ENCODE assay signal across 18 cellular contexts in genomic region chr1:7489586-7489985, GRCh38.
DNase-seq lines count a peak whose midpoint lies in the region; ATAC-seq and TF ChIP-seq lines count a peak whose summit lies in the region.
"Had no signal": no experiment of that assay in that cellular context is flagged by ENCODE, and none has a peak within 500 bp of the region (broad histone marks: within the 10 kb centered on the region; RNA-seq: fewer than 3 reads in every experiment).

No MANE protein-coding gene starts in this region.

- H4K20me1 ChIP-seq in osteoblast (ENCODE audit: insufficient read depth, low read length), result no peaks in the 10 kb centered on the region

- H3K4me1 ChIP-seq in osteoblast (ENCODE audit: insufficient read depth, low read length), result peaks cover 9% of the 10 kb centered on the region
- H3K4me1 ChIP-seq: Caco-2, HAP-1 had no signal

- no peak overlapping the region for H3K4me2 ChIP-seq in osteoblast (ENCODE audit: insufficient read depth, low read length)

- ATAC-seq in left ventricle myocardium superior (no peak), Right ventricle myocardium superior (ENCODE audit: poor library complexity) (no peak), GM19463 (IDR thresholded peaks at IDR 0.05; ENCODE audit: unreplicated experiment) (no peak), HG02938 (IDR thresholded peaks at IDR 0.05; ENCODE audit: unreplicated experiment) (no peak)
- ATAC-seq: CD8-positive, alpha-beta T cell; GM12878 had no signal

- H3K4me3 ChIP-seq in osteoblast (ENCODE audit: insufficient read depth, low read length), result no peak overlapping the region
- H3K4me3 ChIP-seq: GM12878, HAP-1 had no signal

- H3K27ac ChIP-seq in osteoblast (ENCODE audit: low read depth, low read length), result no peak overlapping the region

- H3K79me2 ChIP-seq in osteoblast (ENCODE audit: insufficient read depth, low read length), result no peaks in the 10 kb centered on the region

- H3K27me3 ChIP-seq in osteoblast (ENCODE audit: insufficient read depth, low read length), result no peaks in the 10 kb centered on the region

- no peaks in the 10 kb centered on the region for H3K9me3 ChIP-seq in osteoblast (ENCODE audit: low read depth, low read length)
- H3K9me3 ChIP-seq: Caco-2, HAP-1 had no signal

- intact Hi-C loops in left ventricle myocardium superior (cut with micrococcal nuclease) (no loop called here), Right ventricle myocardium superior (cut with DNase I) (no loop called here)

- DNase-seq in left ventricle myocardium superior, result peak; percentile 15
- DNase-seq in Right ventricle myocardium superior, result no peak
- DNase-seq in NCI-H526 treated with DMSO at 0.1 percent for 48 hours (lab: John Stamatoyannopoulos, UW), result peak; percentile 82
- peak; percentile 63 for DNase-seq in osteoblast (ENCODE audit: insufficient read length, low spot score, missing footprints)
- no peak for DNase-seq in NCI-H1417 (lab: John Stamatoyannopoulos, UW)
- DNase-seq: C1 segment of cervical spinal cord; Caco-2; CD4-positive, CD25-positive, alpha-beta regulatory T cell; CD8-positive, alpha-beta T cell; DMS 273 treated with DMSO at 0.1 percent for 48 hours; EL; GDM1; GOT3; HFFc6 had no signal

- no peaks in the 10 kb centered on the region for H3K36me3 ChIP-seq in osteoblast (ENCODE audit: insufficient read depth, low read length)
- H3K36me3 ChIP-seq: HAP-1 had no signal

- TF ChIP-seq CTCF in osteoblast (IDR thresholded peaks at IDR 0.05; ENCODE audit: extremely low read depth, low read depth, low read length), result no peak

- H2AFZ ChIP-seq in osteoblast (ENCODE audit: low read length), result no peak overlapping the region

Comparison
In these comparisons a context has a peak if more than half of its experiments do, and no peak if none do; other contexts are left out.
1. DNase-seq: peak in left ventricle myocardium superior (single experiment), NCI-H526 treated with DMSO at 0.1 percent for 48 hours (single experiment) and osteoblast (single experiment); none in Right ventricle myocardium superior (single experiment) and NCI-H1417 (0 of 3).